16 cellular contexts compared by ENCODE assay signal in genomic region chr3:4413467-4413866, GRCh38.
"Had no signal": no experiment of that assay in that cellular context is flagged by ENCODE, and none has a peak within 500 bp of the region (broad histone marks: within the 10 kb centered on the region; RNA-seq: fewer than 3 reads in every experiment).

No MANE protein-coding gene starts in this region.

- H3K27ac Mint-ChIP-seq: activated CD8-positive, alpha-beta memory T cell treated with anti-CD3 and anti-CD28 coated beads, Interleukin-2, amount 10 ng/mL, durations not matched to agents 7 days and 5 days; activated T-cell treated with anti-CD3 and anti-CD28 coated beads, Interleukin-2, amount 50 U/mL, for 24 hours; naive thymus-derived CD8-positive, alpha-beta T cell had no signal

- H3K9me3 ChIP-seq: ascending aorta, mucosa of descending colon, thyroid gland had no signal

- DNase-seq: activated CD4-positive, alpha-beta T cell treated with anti-CD3 and anti-CD28 coated beads, Interleukin-2, amount 50 U/mL, for 48 hours; activated CD4-positive, CD25-positive, alpha-beta regulatory T cell treated with anti-CD3 and anti-CD28 coated beads, Interleukin-2, amount 50 U/mL, for 72 hours; activated CD8-positive, alpha-beta memory T cell treated with anti-CD3 and anti-CD28 coated beads, Interleukin-2, amount 10 ng/mL, durations not matched to agents 7 days and 5 days; activated effector memory CD4-positive, alpha-beta T cell treated with anti-CD3 and anti-CD28 coated beads, Interleukin-2, amount 50 U/mL, for 16 hours; activated T-cell treated with anti-CD3 and anti-CD28 coated beads, Interleukin-2, amount 50 U/mL, for 24 hours; central memory CD4-positive, alpha-beta T cell; effector CD4-positive, alpha-beta T cell; foreskin melanocyte; head of caudate nucleus; mucosa of descending colon; naive thymus-derived CD8-positive, alpha-beta T cell; right cardiac atrium; thyroid gland had no signal

- H3K4me3 Mint-ChIP-seq: activated CD8-positive, alpha-beta memory T cell treated with anti-CD3 and anti-CD28 coated beads, Interleukin-2, amount 10 ng/mL, durations not matched to agents 7 days and 5 days; activated T-cell treated with anti-CD3 and anti-CD28 coated beads, Interleukin-2, amount 50 U/mL, for 24 hours; naive thymus-derived CD8-positive, alpha-beta T cell had no signal

- H3K27me3 ChIP-seq: ascending aorta, thyroid gland had no signal

- H3K27me3 Mint-ChIP-seq: activated CD8-positive, alpha-beta memory T cell treated with anti-CD3 and anti-CD28 coated beads, Interleukin-2, amount 10 ng/mL, durations not matched to agents 7 days and 5 days; activated T-cell treated with anti-CD3 and anti-CD28 coated beads, Interleukin-2, amount 50 U/mL, for 24 hours; naive thymus-derived CD8-positive, alpha-beta T cell had no signal

- H3K9me3 Mint-ChIP-seq: activated T-cell treated with anti-CD3 and anti-CD28 coated beads, Interleukin-2, amount 50 U/mL, for 24 hours; naive thymus-derived CD8-positive, alpha-beta T cell had no signal

- H3K4me3 ChIP-seq: ascending aorta, coronary artery, mucosa of descending colon, smooth muscle cell, thyroid gland had no signal

- H3K27ac ChIP-seq: ascending aorta, coronary artery, thyroid gland had no signal

- H3K4me1 ChIP-seq: thyroid gland had no signal
